ENCODE assay signal across 7 cellular contexts in the genomic region with DNA sequence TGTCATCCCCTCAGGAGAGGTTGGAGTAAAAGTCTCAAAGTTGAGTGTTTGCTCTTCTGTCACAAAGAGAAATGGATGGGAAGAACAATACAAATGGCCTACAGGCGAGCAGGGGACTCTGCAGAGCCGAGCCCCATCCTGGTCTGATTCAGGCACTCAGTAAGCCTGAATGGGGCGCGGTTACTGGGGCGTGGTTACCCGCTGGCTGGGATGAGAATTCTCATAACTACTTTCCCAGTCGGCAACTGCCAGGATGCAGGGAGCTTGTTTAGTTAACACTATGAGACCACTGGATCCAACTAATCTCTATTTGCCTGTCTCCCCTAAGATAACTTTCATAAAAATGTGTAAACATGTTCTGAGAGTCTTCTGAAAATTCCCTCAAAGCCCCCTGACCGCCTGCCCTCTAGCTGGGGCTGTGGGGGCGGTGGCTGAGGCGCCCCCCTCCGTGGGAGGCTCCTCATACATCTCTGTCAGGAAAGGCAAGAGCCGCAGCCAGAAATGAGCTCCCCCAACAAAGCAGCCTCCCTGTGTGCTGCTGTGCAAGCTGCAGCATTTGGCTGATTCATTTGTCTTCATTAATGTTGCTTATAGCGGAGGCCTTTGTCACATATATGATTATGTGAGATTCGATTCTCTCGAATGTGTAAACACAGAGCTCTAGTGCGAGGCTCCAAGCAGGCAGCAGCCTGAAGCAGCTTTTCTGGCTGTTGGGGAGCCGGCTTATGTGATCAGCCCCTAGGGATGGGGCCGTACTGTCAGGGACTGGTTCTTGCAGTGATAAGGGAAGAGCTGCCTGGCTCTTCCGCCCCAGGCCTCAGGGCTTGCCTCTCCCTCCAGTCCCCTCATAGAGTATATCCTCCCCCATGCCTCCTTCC.
DNase-seq lines count a peak whose midpoint lies in the region; ATAC-seq and TF ChIP-seq lines count a peak whose summit lies in the region.

No MANE protein-coding gene starts in this region.

- no peak for ATAC-seq in T-helper 17 cell

- no peaks in the 10 kb centered on the region for H3K36me3 ChIP-seq in ascending aorta

- DNase-seq in NCI-H128 (lab: John Stamatoyannopoulos, UW; ENCODE audit: unreplicated experiment) (peak; percentile 24), T-helper 17 cell (no peak), iPS-NIHi11 (ENCODE audit: low spot score) (peak; percentile 42), type B pancreatic cell (ENCODE audit: extremely low spot score, unreplicated experiment) (no peak), ascending aorta (ENCODE audit: low spot score in 2 of 2) (no peak), T-helper 1 cell (no peak), GOT3 (lab: John Stamatoyannopoulos, UW) (no peak)

- H3K9me3 ChIP-seq in T-helper 17 cell (ENCODE audit: control insufficient read depth, low read length, poor library complexity, severe bottlenecking) (no peaks in the 10 kb centered on the region), ascending aorta (no peaks in the 10 kb centered on the region)

- H3K27me3 ChIP-seq in ascending aorta, result no peaks in the 10 kb centered on the region

- H3K27ac ChIP-seq in ascending aorta, result no peak overlapping the region

- H3K4me1 ChIP-seq in ascending aorta, result no peaks in the 10 kb centered on the region

- peak overlapping the region; percentile 73 for H3K27ac Mint-ChIP-seq in T-helper 17 cell
- peak overlapping the region; percentile 87 for H3K27ac Mint-ChIP-seq in type B pancreatic cell

- TF ChIP-seq CTCF in type B pancreatic cell (conservative IDR thresholded peaks at IDR 0.05) (peak; percentile 36), ascending aorta (IDR thresholded peaks at IDR 0.05) (no peak)

- H3K36me3 Mint-ChIP-seq in T-helper 17 cell (ENCODE audit: low read depth), result no peaks in the 10 kb centered on the region
- H3K36me3 Mint-ChIP-seq in type B pancreatic cell, result no peaks in the 10 kb centered on the region

- H3K4me1 Mint-ChIP-seq in T-helper 17 cell, result peaks cover 27% of the 10 kb centered on the region
- H3K4me1 Mint-ChIP-seq in type B pancreatic cell (ENCODE audit: unreplicated experiment), result peaks cover 33% of the 10 kb centered on the region

- no peak overlapping the region for H3K4me3 ChIP-seq in ascending aorta

- no peak overlapping the region for H3K4me3 Mint-ChIP-seq in T-helper 17 cell
- peak overlapping the region; percentile 75 for H3K4me3 Mint-ChIP-seq in type B pancreatic cell

- H3K27me3 Mint-ChIP-seq in T-helper 17 cell (no peaks in the 10 kb centered on the region), type B pancreatic cell (no peaks in the 10 kb centered on the region)

- intact Hi-C loops in ascending aorta (cut with DNase I), result no loop called here

- no peaks in the 10 kb centered on the region for H3K9me3 Mint-ChIP-seq in type B pancreatic cell

Comparison
In these comparisons a context has a peak if more than half of its experiments do, and no peak if none do; other contexts are left out.
1. DNase-seq: peak in NCI-H128 (single experiment) and iPS-NIHi11 (single experiment); none in T-helper 17 cell (0 of 3), type B pancreatic cell (single experiment), ascending aorta (0 of 2), T-helper 1 cell (0 of 5) and GOT3 (single experiment).